Comparison of ENCODE assay signal across 17 cellular contexts in genomic region chr6:138803914-138804313, GRCh38. TPM values are rescaled to one million over a fixed set of nuclear protein-coding genes. Genes with fewer than 3 reads are reported as not detected.
A peak's percentile ranks its signal among the peaks of the same experiment; 100 is the strongest.
DNase-seq lines count a peak whose midpoint lies in the region; ATAC-seq lines count a peak whose summit lies in the region.
"Had no signal": no experiment of that assay in that cellular context is flagged by ENCODE, and none has a peak within 500 bp of the region (broad histone marks: within the 10 kb centered on the region; RNA-seq: fewer than 3 reads in every experiment).

No MANE protein-coding gene starts in this region.

- no peaks in the 10 kb centered on the region for H3K79me1 ChIP-seq in mesenchymal stem cell (replicated peaks; ENCODE audit: low read length, poor library complexity, severe bottlenecking)
- H3K79me1 ChIP-seq in mesendoderm (ENCODE audit: low read length) = no peaks in the 10 kb centered on the region

- no peak overlapping the region for H3K4me2 ChIP-seq in mesenchymal stem cell (ENCODE audit: low read length, poor library complexity, severe bottlenecking)
- no peak overlapping the region for H3K4me2 ChIP-seq in mesendoderm (ENCODE audit: low read length)
- H3K4me2 ChIP-seq: PC-9 had no signal

- H3K79me2 ChIP-seq in mesendoderm (ENCODE audit: control insufficient read depth, insufficient read depth, low read length) = no peaks in the 10 kb centered on the region

- H3K36me3 ChIP-seq in mesenchymal stem cell (ENCODE audit: control insufficient read depth in 1 of 2, insufficient read depth in 2 of 2, low read depth in 1 of 2, low read length in 2 of 2) (no peaks in the 10 kb centered on the region), mesendoderm (ENCODE audit: control insufficient read depth, insufficient read depth, low read length) (no peaks in the 10 kb centered on the region)

- H3K23ac ChIP-seq in mesenchymal stem cell (ENCODE audit: low read length in 2 of 2) (no peak overlapping the region), mesendoderm (ENCODE audit: low read length) (no peak overlapping the region)

- H2BK15ac ChIP-seq in mesenchymal stem cell (ENCODE audit: low read depth, poor library complexity, severe bottlenecking) (no peak overlapping the region), mesendoderm (replicated peaks; ENCODE audit: low read depth) (no peak overlapping the region)

- peak; percentile 38 for DNase-seq in NCI-H2171 treated with DMSO at 0.1 percent for 48 hours (lab: John Stamatoyannopoulos, UW)
- DNase-seq in NCI-H2171 (lab: John Stamatoyannopoulos, UW) = no peak
- DNase-seq in fibroblast of gingiva (ENCODE audit: low read depth) = peak; percentile 17
- no peak for DNase-seq in mesenchymal stem cell
- DNase-seq in stimulated activated CD4-positive, alpha-beta T cell treated with anti-CD3 and anti-CD28 coated beads, Interleukin-15, amount 100 ng/mL, for 24 hours = no peak
- DNase-seq in mesendoderm = no peak
- no peak for DNase-seq in iPS-NIHi11 (ENCODE audit: low spot score)
- DNase-seq: 8988T, DMS79, NCI-H1694, NCI-H2107, NCI-H446, PC-9 had no signal

- H3K4ac ChIP-seq in mesenchymal stem cell (ENCODE audit: low read depth in 1 of 2, low read length in 2 of 2) = no peak overlapping the region
- H3K4ac ChIP-seq in mesendoderm (ENCODE audit: low read depth, low read length) = no peak overlapping the region

- WGBS in mesenchymal stem cell = no CpG with 5 or more reads among the region's 4 CpGs
- WGBS in mesendoderm (ENCODE audit: extremely low coverage, insufficient coverage, low lambda C conversion rate) = no CpG with 5 or more reads among the region's 4 CpGs

- no peak overlapping the region for H4K91ac ChIP-seq in mesenchymal stem cell (ENCODE audit: low read length)

- H2AFZ ChIP-seq in mesenchymal stem cell (ENCODE audit: low read depth, low read length) = no peak overlapping the region
- H2AFZ ChIP-seq: PC-9 had no signal

- H3K18ac ChIP-seq in mesenchymal stem cell (ENCODE audit: low read depth in 1 of 2, low read length in 2 of 2) (no peak overlapping the region), mesendoderm (ENCODE audit: low read length) (no peak overlapping the region)

- H3K27me3 ChIP-seq in mesenchymal stem cell (ENCODE audit: control insufficient read depth in 1 of 2, insufficient read depth in 1 of 2, low read length in 2 of 2) = no peaks in the 10 kb centered on the region
- no peaks in the 10 kb centered on the region for H3K27me3 ChIP-seq in mesendoderm (ENCODE audit: insufficient read depth, low read length, poor library complexity)

- H4K8ac ChIP-seq in mesenchymal stem cell (ENCODE audit: low read length) = no peak overlapping the region
- no peak overlapping the region for H4K8ac ChIP-seq in mesendoderm (ENCODE audit: low read depth, low read length)

- no peak overlapping the region for H4K5ac ChIP-seq in mesendoderm (ENCODE audit: low read length)

- no peak overlapping the region for H2BK12ac ChIP-seq in mesenchymal stem cell (ENCODE audit: low read length in 2 of 2)

- H3K56ac ChIP-seq in mesendoderm (ENCODE audit: low read length) = no peak overlapping the region

- H3K14ac ChIP-seq in mesenchymal stem cell (ENCODE audit: low read length in 2 of 2) = no peak overlapping the region

- H2BK120ac ChIP-seq in mesenchymal stem cell (ENCODE audit: low read depth, low read length) (no peak overlapping the region), mesendoderm (ENCODE audit: low read depth, low read length) (no peak overlapping the region)

- H2BK5ac ChIP-seq in mesenchymal stem cell (ENCODE audit: low read depth, low read length, poor library complexity, severe bottlenecking) (no peak overlapping the region), mesendoderm (ENCODE audit: low read length) (no peak overlapping the region)

- no peaks in the 10 kb centered on the region for H3K9me3 ChIP-seq in mesenchymal stem cell (ENCODE audit: control insufficient read depth, low read length)

- H3K4me1 ChIP-seq in mesenchymal stem cell (ENCODE audit: control insufficient read depth, insufficient read depth, low read depth, low read length) (no peaks in the 10 kb centered on the region), mesendoderm (ENCODE audit: control insufficient read depth, low read depth, low read length) (no peaks in the 10 kb centered on the region)

- peak overlapping the region; percentile 61 for H3K9ac ChIP-seq in mesenchymal stem cell (ENCODE audit: low read length)
- no peak overlapping the region for H3K9ac ChIP-seq in mesendoderm (ENCODE audit: low read length)

- no peak for ATAC-seq in HG03139 (IDR thresholded peaks at IDR 0.05; ENCODE audit: unreplicated experiment)
- ATAC-seq: K562 had no signal

- H3K27ac ChIP-seq in mesenchymal stem cell (ENCODE audit: low read length, poor library complexity, severe bottlenecking) (no peak overlapping the region), mesendoderm (ENCODE audit: low read depth, low read length) (no peak overlapping the region)
- H3K27ac ChIP-seq: PC-9 had no signal

- H2AK5ac ChIP-seq in mesenchymal stem cell (ENCODE audit: low read length, severe bottlenecking) = no peak overlapping the region
- H2AK5ac ChIP-seq in mesendoderm (ENCODE audit: low read length) = no peak overlapping the region

- H3K4me3 ChIP-seq in mesenchymal stem cell (ENCODE audit: insufficient read depth in 1 of 2, low read depth in 1 of 2, low read length in 2 of 2) (no peak overlapping the region), mesendoderm (ENCODE audit: low read length) (no peak overlapping the region)
- H3K4me3 ChIP-seq: K562, PC-9 had no signal

RNA-seq across cellular contexts. Expression of gene ECT2L, which starts 8.0 kb away (rescaled TPM):
- polyA plus RNA-seq in mesenchymal stem cell (2013, experiment 1 of 2) = not detected
- not detected for polyA plus RNA-seq in mesenchymal stem cell (2013, experiment 2 of 2)
- polyA plus RNA-seq in mesendoderm (2013, experiment 1 of 2) = not detected
- polyA plus RNA-seq in mesendoderm (2013, experiment 2 of 2) = not detected
- polyA plus RNA-seq: CD14-positive monocyte, H1 had no signal

RNA-seq across cellular contexts. Expression of gene CCDC28A, which starts 30.3 kb away (rescaled TPM):
- 12.3 TPM for polyA plus RNA-seq in mesenchymal stem cell (2013, experiment 1 of 2)
- polyA plus RNA-seq in mesenchymal stem cell (2013, experiment 2 of 2) = 11.5 TPM
- polyA plus RNA-seq in mesendoderm (2013, experiment 1 of 2) = 9.8 TPM
- 10.0 TPM for polyA plus RNA-seq in mesendoderm (2013, experiment 2 of 2)

Comparison
In these comparisons a context has a peak if more than half of its experiments do, and no peak if none do; other contexts are left out.
1. DNase-seq: peak in NCI-H2171 treated with DMSO at 0.1 percent for 48 hours (single experiment) and fibroblast of gingiva (single experiment); none in NCI-H2171 (single experiment), mesenchymal stem cell (single experiment), stimulated activated CD4-positive, alpha-beta T cell treated with anti-CD3 and anti-CD28 coated beads, Interleukin-15, amount 100 ng/mL, for 24 hours (single experiment), mesendoderm (single experiment) and iPS-NIHi11 (single experiment).